In genomic region chr17:42843358-42843934, GRCh38 we compare ENCODE assay signal across 1 cellular context.
TF ChIP-seq lines count a peak whose summit lies in the region.

No MANE protein-coding gene starts in this region.

TF ChIP-seq in HepG2, 621 proteins besides CTCF, POLR2A, EP300 and RAD21 (continued from another document and continues in another):
- no peak for TF ChIP-seq ZBTB46 (CRISPR knock-in tag; IDR thresholded peaks at IDR 0.05; ENCODE audit: borderline replicate concordance)
- 0 out of 2 replicates have a peak, but pooled peaks have one; percentile 27 for TF ChIP-seq NFIC (IDR thresholded peaks at IDR 0.05; ENCODE audit: low read length)
- TF ChIP-seq ZNF577 (CRISPR knock-in tag; IDR thresholded peaks at IDR 0.05; ENCODE audit: borderline replicate concordance, low read depth) = no peak
- TF ChIP-seq KLF6 (CRISPR knock-in tag; IDR thresholded peaks at IDR 0.05) = 0 out of 2 replicates have a peak, but pooled peaks have one; percentile 36
- no peak for TF ChIP-seq CREM (IDR thresholded peaks at IDR 0.05)
- TF ChIP-seq CREM (CRISPR knock-in tag; IDR thresholded peaks at IDR 0.05) = no peak
- no peak for TF ChIP-seq MBD4 (IDR thresholded peaks at IDR 0.05; ENCODE audit: borderline replicate concordance, low read length)
- 0 out of 2 replicates have a peak, but pooled peaks have one; percentile 21 for TF ChIP-seq ISL2 (CRISPR knock-in tag; IDR thresholded peaks at IDR 0.05)
- no peak for TF ChIP-seq HDAC6 (IDR thresholded peaks at IDR 0.05; ENCODE audit: low read depth, low read length)
- no peak for TF ChIP-seq FOXP1 (IDR thresholded peaks at IDR 0.05)
- no peak for TF ChIP-seq FOXP1 (CRISPR knock-in tag; IDR thresholded peaks at IDR 0.05)
- TF ChIP-seq TEAD3 (CRISPR knock-in tag; optimal IDR thresholded peaks at IDR 0.05; ENCODE audit: borderline replicate concordance) = peak; percentile 26
- no peak for TF ChIP-seq KAT7 (CRISPR knock-in tag; IDR thresholded peaks at IDR 0.05; ENCODE audit: borderline replicate concordance)
- TF ChIP-seq ZNF468 (CRISPR knock-in tag; IDR thresholded peaks at IDR 0.05) = no peak
- no peak for TF ChIP-seq MTA1 (CRISPR knock-in tag; IDR thresholded peaks at IDR 0.05; ENCODE audit: borderline replicate concordance)
- peak; percentile 36; the same call in 1 of the 2 replicates for TF ChIP-seq ZFP90 (CRISPR knock-in tag; IDR thresholded peaks at IDR 0.05; ENCODE audit: borderline replicate concordance)
- peak in 1 of 2 experiments; percentile 57; a peak in 1 of 4 replicates for TF ChIP-seq KLF16 (CRISPR knock-in tag; IDR thresholded peaks at IDR 0.05)
- TF ChIP-seq ZNF580 (CRISPR knock-in tag; IDR thresholded peaks at IDR 0.05; ENCODE audit: borderline replicate concordance, low read depth) = 0 out of 2 replicates have a peak, but pooled peaks have one; percentile 31
- TF ChIP-seq ZZZ3 (CRISPR knock-in tag; IDR thresholded peaks at IDR 0.05; ENCODE audit: borderline replicate concordance) = no peak
- TF ChIP-seq IRF2 (CRISPR knock-in tag; IDR thresholded peaks at IDR 0.05) = peak; percentile 78
- no peak; the same call in 1 of the 2 replicates for TF ChIP-seq ZSCAN9 (CRISPR knock-in tag; IDR thresholded peaks at IDR 0.05; ENCODE audit: borderline replicate concordance)
- peak; percentile 100 for TF ChIP-seq SMC3 (IDR thresholded peaks at IDR 0.05; ENCODE audit: low read length)
- no peak for TF ChIP-seq NAIF1 (CRISPR knock-in tag; IDR thresholded peaks at IDR 0.05; ENCODE audit: borderline replicate concordance)
- TF ChIP-seq DZIP1 (CRISPR knock-in tag; IDR thresholded peaks at IDR 0.05) = no peak
- TF ChIP-seq ZFYVE20 (CRISPR knock-in tag; IDR thresholded peaks at IDR 0.05; ENCODE audit: borderline replicate concordance, low read depth) = no peak
- TF ChIP-seq GATAD2A (CRISPR knock-in tag; IDR thresholded peaks at IDR 0.05) = 0 out of 2 replicates have a peak, but pooled peaks have one; percentile 29
- TF ChIP-seq ZNF343 (CRISPR knock-in tag; IDR thresholded peaks at IDR 0.05) = no peak
- no peak for TF ChIP-seq ZNF761 (CRISPR knock-in tag; conservative IDR thresholded peaks at IDR 0.05)
- TF ChIP-seq TFE3 (CRISPR knock-in tag; IDR thresholded peaks at IDR 0.05) = 0 out of 2 replicates have a peak, but pooled peaks have one; percentile 45
- peak; percentile 24; the same call in 1 of the 2 replicates for TF ChIP-seq SOX5 (CRISPR knock-in tag; IDR thresholded peaks at IDR 0.05; ENCODE audit: borderline replicate concordance)
- TF ChIP-seq SP1 (IDR thresholded peaks at IDR 0.05) = no peak
- TF ChIP-seq SP1 (CRISPR knock-in tag; IDR thresholded peaks at IDR 0.05) = 0 out of 2 replicates have a peak, but pooled peaks have one; percentile 10
- TF ChIP-seq ATAD3A (CRISPR knock-in tag; IDR thresholded peaks at IDR 0.05) = no peak
- TF ChIP-seq SOX13 (IDR thresholded peaks at IDR 0.05) = no peak
- peak in 1 of 2 experiments; percentile 38; a peak in 1 of 4 replicates for TF ChIP-seq SOX13 (CRISPR knock-in tag; conservative IDR thresholded peaks at IDR 0.05 in 1 of 2, IDR thresholded peaks at IDR 0.05 in 1 of 2)
- no peak; the same call in 1 of the 2 replicates for TF ChIP-seq FOXC1 (CRISPR knock-in tag; IDR thresholded peaks at IDR 0.05; ENCODE audit: borderline replicate concordance)
- TF ChIP-seq PRDM15 (CRISPR knock-in tag; IDR thresholded peaks at IDR 0.05) = no peak
- TF ChIP-seq NFYB (CRISPR knock-in tag; IDR thresholded peaks at IDR 0.05) = no peak
- no peak for TF ChIP-seq PCBP2 (optimal IDR thresholded peaks at IDR 0.05; ENCODE audit: low read depth, low read length, poor library complexity, severe bottlenecking)
- no peak for TF ChIP-seq SIN3A (IDR thresholded peaks at IDR 0.05; ENCODE audit: borderline replicate concordance, low read depth, low read length)
- TF ChIP-seq RARA (CRISPR knock-in tag; IDR thresholded peaks at IDR 0.05) = peak; percentile 19; the same call in 1 of the 2 replicates
- TF ChIP-seq ZNF639 (CRISPR knock-in tag; conservative IDR thresholded peaks at IDR 0.05) = no peak
- no peak for TF ChIP-seq ASH2L (IDR thresholded peaks at IDR 0.05; ENCODE audit: insufficient read length, low read depth, low read length)
- no peak for TF ChIP-seq LCORL (IDR thresholded peaks at IDR 0.05)
- 0 out of 2 replicates have a peak, but pooled peaks have one; percentile 34 for TF ChIP-seq LCORL (CRISPR knock-in tag; IDR thresholded peaks at IDR 0.05)
- TF ChIP-seq DRAP1 (CRISPR knock-in tag; IDR thresholded peaks at IDR 0.05) = 0 out of 2 replicates have a peak, but pooled peaks have one; percentile 22
- no peak for TF ChIP-seq PHF20 (CRISPR knock-in tag; IDR thresholded peaks at IDR 0.05)
- no peak for TF ChIP-seq IRF1 (CRISPR knock-in tag; IDR thresholded peaks at IDR 0.05; ENCODE audit: low read depth)
- peak; percentile 100 for TF ChIP-seq STAG1 (CRISPR knock-in tag; IDR thresholded peaks at IDR 0.05)
- TF ChIP-seq ZBTB25 (CRISPR knock-in tag; IDR thresholded peaks at IDR 0.05) = 0 out of 2 replicates have a peak, but pooled peaks have one; percentile 41
- TF ChIP-seq ZBTB7A (CRISPR knock-in tag; IDR thresholded peaks at IDR 0.05) = no peak
- TF ChIP-seq ZBTB2 (CRISPR knock-in tag; IDR thresholded peaks at IDR 0.05; ENCODE audit: low read depth) = no peak
- no peak for TF ChIP-seq TERF1 (CRISPR knock-in tag; IDR thresholded peaks at IDR 0.05)
